ENCODE assay signal across 17 cellular contexts in the genomic region with DNA sequence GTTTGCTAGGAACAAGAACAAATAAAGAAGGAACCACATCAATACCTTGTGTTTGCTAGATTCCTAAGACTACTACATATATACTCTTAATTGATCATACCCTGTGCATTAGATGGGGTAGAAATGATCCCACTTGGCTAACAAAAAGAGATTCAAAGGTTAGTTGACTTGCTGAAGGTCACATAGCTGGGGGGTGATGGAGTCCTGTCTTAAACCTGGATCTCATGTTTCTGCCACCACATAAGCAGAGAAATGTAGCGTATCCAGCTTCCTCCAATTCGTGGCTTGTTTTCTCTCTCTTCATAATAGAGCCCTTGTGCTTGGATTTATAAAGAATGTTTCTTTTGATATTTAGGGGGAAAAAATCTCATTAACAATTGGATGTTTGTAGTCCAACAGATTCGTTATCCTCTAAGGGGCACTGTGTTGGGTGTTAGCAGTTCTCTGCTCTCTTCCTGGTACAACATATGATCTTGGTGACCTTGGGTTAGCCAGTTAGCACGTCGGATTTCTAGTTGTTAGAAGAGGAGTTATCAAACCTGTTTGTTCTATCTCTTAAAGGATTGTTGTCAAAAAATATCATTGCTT.
"Had no signal": no experiment of that assay in that cellular context is flagged by ENCODE, and none has a peak within 500 bp of the region (broad histone marks: within the 10 kb centered on the region; RNA-seq: fewer than 3 reads in every experiment).

No MANE protein-coding gene starts in this region.

- H3K4me1 Mint-ChIP-seq: stimulated activated naive CD8-positive, alpha-beta T cell treated with anti-CD3 and anti-CD28 coated beads, Interleukin-15, amount 100 ng/mL, for 72 hours had no signal

- H3K36me3 ChIP-seq: adrenal gland, neural progenitor cell, ovary, transverse colon had no signal

- H3K27ac ChIP-seq: adrenal gland, neural progenitor cell, transverse colon had no signal

- H3K4me3 Mint-ChIP-seq: brain; endodermal cell; neural progenitor cell; stimulated activated naive CD8-positive, alpha-beta T cell treated with anti-CD3 and anti-CD28 coated beads, Interleukin-15, amount 100 ng/mL, for 72 hours had no signal

- H3K27me3 Mint-ChIP-seq: brain had no signal

- H3K4me2 ChIP-seq: neural progenitor cell had no signal

- H3K27ac Mint-ChIP-seq: activated T-helper 2 cell treated with anti-CD3 and anti-CD28 coated beads, Interferon-gamma antibody, Interleukin-2, Interleukin-4, amounts not matched to agents 10 μg/mL and 5 μg/mL and 100 μg/mL, durations not matched to agents 14 hours and 24 hours and 36 hours; endodermal cell; neural progenitor cell; stimulated activated naive CD8-positive, alpha-beta T cell treated with anti-CD3 and anti-CD28 coated beads, Interleukin-15, amount 100 ng/mL, for 72 hours had no signal

- H3K4me3 ChIP-seq: adrenal gland, neural progenitor cell, ovary, transverse colon had no signal

- H2AFZ ChIP-seq: neural progenitor cell had no signal

- H3K9ac ChIP-seq: neural progenitor cell had no signal

- DNase-seq: activated naive CD4-positive, alpha-beta T cell treated with anti-CD3 and anti-CD28 coated beads, Interleukin-2, amount 50 U/mL, for 16 hours; adrenal gland; cerebellar nuclear complex; dermis blood vessel endothelial cell; endodermal cell; islet precursor cell; left ventricle myocardium superior; mesendoderm; ovary; stimulated activated CD4-positive, alpha-beta T cell treated with anti-CD3 and anti-CD28 coated beads, Interleukin-4, amount 100 ng/mL, for 4 hours; stimulated activated naive CD8-positive, alpha-beta T cell treated with anti-CD3 and anti-CD28 coated beads, Interleukin-15, amount 100 ng/mL, for 72 hours; T-helper 2 cell; transverse colon had no signal

- H3K9me3 Mint-ChIP-seq: activated T-helper 2 cell treated with anti-CD3 and anti-CD28 coated beads, Interferon-gamma antibody, Interleukin-2, Interleukin-4, amounts not matched to agents 10 μg/mL and 5 μg/mL and 100 μg/mL, durations not matched to agents 14 hours and 24 hours and 36 hours; endodermal cell; stimulated activated naive CD8-positive, alpha-beta T cell treated with anti-CD3 and anti-CD28 coated beads, Interleukin-15, amount 100 ng/mL, for 72 hours had no signal

- H3K27me3 ChIP-seq: adrenal gland, neural progenitor cell, ovary, transverse colon had no signal

- H3K9me3 ChIP-seq: adrenal gland, ovary, transverse colon had no signal

- ATAC-seq: left ventricle myocardium superior; stimulated activated naive CD8-positive, alpha-beta T cell treated with anti-CD3 and anti-CD28 coated beads, Interleukin-15, amount 100 ng/mL, for 72 hours had no signal

- FAIRE-seq: TTC549 had no signal
